8 cellular contexts compared by ENCODE assay signal in genomic region chr7:128454808-128455555, GRCh38. TPM values are rescaled to one million over a fixed set of nuclear protein-coding genes. Genes with fewer than 3 reads are reported as not detected.
DNase-seq lines count a peak whose midpoint lies in the region; ATAC-seq, FAIRE-seq and TF ChIP-seq lines count a peak whose summit lies in the region.

No MANE protein-coding gene starts in this region.

- H3K4ac ChIP-seq in H1 (replicated peaks; ENCODE audit: insufficient read length, low read depth, low read length): no peak overlapping the region

- ATAC-seq in Panc1 (no peak), GM21825 (IDR thresholded peaks at IDR 0.05; ENCODE audit: unreplicated experiment) (no peak), GM21529 (IDR thresholded peaks at IDR 0.05; ENCODE audit: unreplicated experiment) (no peak)

- H2BK12ac ChIP-seq in H1 (ENCODE audit: low read depth, low read length): no peak overlapping the region

- peak overlapping the region; percentile 84; the same call in 1 of the 2 replicates for H3K18ac ChIP-seq in H1 (ENCODE audit: extremely low read depth, low read length)

- H2AFZ ChIP-seq in H1 (ENCODE audit: low read length): peak overlapping the region; percentile 81

- peaks cover 9% of the 10 kb centered on the region for H3K36me3 Mint-ChIP-seq in neural crest cell (ENCODE audit: low read depth)

- H3K9ac ChIP-seq in H1 (replicated peaks in 1 of 4; ENCODE audit: extremely low read depth in 1 of 4, low read depth in 3 of 4, low read length in 3 of 4): peak overlapping the region in 2 of 4 experiments; percentile 97 to 99; a peak in 2 of 7 replicates

- H3K36me3 ChIP-seq in Panc1 (ENCODE audit: control insufficient read depth, insufficient read depth, low read length) (0 out of 2 replicates have a peak, but pooled peaks cover 7% of the 10 kb centered on the region), H1 (ENCODE audit: control insufficient read depth in 2 of 4, insufficient read depth in 4 of 4, low read length in 3 of 4) (peaks cover 3 to 15% (median 7%) of the 10 kb centered on the region in 4 experiments; a peak in 6 of 8 replicates)

- H3K27ac ChIP-seq in Panc1 (ENCODE audit: low read length): peak overlapping the region; percentile 93
- no peak overlapping the region for H3K27ac ChIP-seq in H1 (ENCODE audit: low read depth, low read length)

- no peak overlapping the region for H4K8ac ChIP-seq in H1 (ENCODE audit: extremely low read depth, insufficient read depth, low read length)

- H3K4me1 Mint-ChIP-seq in neural crest cell: peaks cover 54% of the 10 kb centered on the region

- H3K27me3 ChIP-seq in Panc1 (ENCODE audit: control insufficient read depth, insufficient read depth, low read length): no peaks in the 10 kb centered on the region
- H3K27me3 ChIP-seq in H1 (replicated peaks in 1 of 4; ENCODE audit: control insufficient read depth in 3 of 4, extremely low read depth in 1 of 4, insufficient read depth in 3 of 4, low read length in 3 of 4): no peaks in the 10 kb centered on the region; a peak in 2 of 7 replicates

- no peak overlapping the region for H2AK5ac ChIP-seq in H1 (ENCODE audit: low read depth, low read length)

- peaks cover 4 to 6% of the 10 kb centered on the region in 2 experiments for H4K20me1 ChIP-seq in H1 (replicated peaks in 1 of 2; ENCODE audit: control insufficient read depth in 1 of 2, insufficient read depth in 2 of 2, low read length in 2 of 2)

- H3K9me3 Mint-ChIP-seq in neural crest cell: no peaks in the 10 kb centered on the region

- peak overlapping the region; percentile 97 for H3K4me3 ChIP-seq in GM12875 (ENCODE audit: low read depth, low read length)
- peak overlapping the region; percentile 70 to 85 for H3K4me3 ChIP-seq in Panc1 (ENCODE audit: low read depth in 2 of 2, low read length in 2 of 2)
- H3K4me3 ChIP-seq in H1 (ENCODE audit: extremely low read depth in 1 of 4, insufficient read depth in 2 of 4, low read depth in 3 of 4, low read length in 4 of 4): peak overlapping the region; percentile 96 to 100 (median 100)

- peak overlapping the region; percentile 94 for H3K4me3 Mint-ChIP-seq in neural crest cell

- intact Hi-C loops in Panc1 (cut with micrococcal nuclease; ENCODE audit: unreplicated experiment): no loop called here

- H3K4me1 ChIP-seq in Panc1 (ENCODE audit: control insufficient read depth, insufficient read depth, low read length) (peaks cover 61% of the 10 kb centered on the region), H1 (replicated peaks in 1 of 4; ENCODE audit: control insufficient read depth in 3 of 4, insufficient read depth in 4 of 4, low read length in 3 of 4) (peaks cover 9 to 20% (median 14%) of the 10 kb centered on the region in 4 experiments)

- H3K14ac ChIP-seq in H1 (ENCODE audit: insufficient read length): no peak overlapping the region

- CTCF ChIA-PET in Panc1 (lab: Charles Lee): interaction anchor here (1.4 to 2.2 kb wide), 2 partner anchors 27 to 28 kb away, joined by 4 to 8 read pairs; no protein-coding TSS in a partner anchor
- CTCF ChIA-PET in H1 (lab: Charles Lee; ENCODE audit: partially characterized antibody): interaction anchor here (0.9 to 5.4 kb wide), 7 partner anchors 15 to 47 kb away, joined by 3 to 67 read pairs (median 5); no protein-coding TSS in a partner anchor

- in situ Hi-C loops in Panc1 (cut with HindIII; ENCODE audit: low pct_unique_long_range_greater_than_20kb, low sequenced_read_pairs): no loop called here

- H4K5ac ChIP-seq in H1 (ENCODE audit: insufficient read length, low read depth, low read length): peak overlapping the region; percentile 20

- H4K91ac ChIP-seq in H1 (replicated peaks; ENCODE audit: insufficient read length, low read length): peak overlapping the region; percentile 63

- 55% methylated on average over 25 of the region's 26 CpGs; no CpG with 5 or more reads in 1 of the 2 experiments for WGBS in H1 (ENCODE audit: extremely low coverage in 1 of 2, insufficient coverage in 1 of 2, insufficient read length in 1 of 2, insufficient replicate concordance in 2 of 2, low coverage in 1 of 2, low lambda C conversion rate in 2 of 2, missing lambda C conversion rate in 1 of 2), 2 experiments

- no peak for DNase-seq in Panc1 (ENCODE audit: low read depth, low spot score)
- no peak for DNase-seq in H1 (ENCODE audit: low read depth in 1 of 2, low spot score in 2 of 2)
- no peak for DNase-seq in neural crest cell (ENCODE audit: low read depth, low spot score)
- no peak for DNase-seq in midbrain (lab: John Stamatoyannopoulos, UW)
- DNase-seq in stimulated activated CD4-positive, alpha-beta T cell treated with anti-CD3 and anti-CD28 coated beads, Interleukin-12 subunit alpha, Interleukin-12 subunit beta, amount 100 ng/mL, for 4 hours: no peak

- no peak for TF ChIP-seq CTCF in GM12875 (IDR thresholded peaks at IDR 0.05; ENCODE audit: borderline replicate concordance, insufficient read depth, low read depth, low read length)
- TF ChIP-seq CTCF in Panc1 (IDR thresholded peaks at IDR 0.05): no peak
- no peak for TF ChIP-seq CTCF in H1 (IDR thresholded peaks at IDR 0.05; ENCODE audit: control extremely low read depth in 1 of 3, insufficient read depth in 1 of 3, low read depth in 1 of 3, low read length in 3 of 3)
- peak; percentile 26 for TF ChIP-seq CTCF in neural crest cell (conservative IDR thresholded peaks at IDR 0.05)

- H2BK120ac ChIP-seq in H1 (replicated peaks; ENCODE audit: low read depth, low read length): no peak overlapping the region

- H2BK15ac ChIP-seq in H1 (ENCODE audit: low read length): no peak overlapping the region

- no peak overlapping the region for H2BK5ac ChIP-seq in H1 (ENCODE audit: low read depth, low read length)

- POLR2A ChIA-PET in Panc1 (lab: Charles Lee): interaction anchor here (0.6 kb wide), 1 partner anchor 19 kb away, joined by 4 read pairs; no protein-coding TSS in a partner anchor
- POLR2A ChIA-PET in H1 (lab: Charles Lee; ENCODE audit: partially characterized antibody): interaction anchor here (0.6 to 2.3 kb wide), 16 partner anchors 10 to 341 kb away, joined by 3 to 18 read pairs (median 3); partner anchors contain the start of gene RBM28

- H3K79me1 ChIP-seq in H1 (ENCODE audit: low read depth, low read length): peaks cover 9% of the 10 kb centered on the region

- peaks cover 16% of the 10 kb centered on the region for H3K27me3 Mint-ChIP-seq in neural crest cell (ENCODE audit: low read depth)

- H3K56ac ChIP-seq in H1 (replicated peaks; ENCODE audit: insufficient read length, low read depth, low read length): no peak overlapping the region

- no peak for FAIRE-seq in H1 (lab: Jason Lieb, UNC)

- H3K23me2 ChIP-seq in H1 (ENCODE audit: low read depth, low read length): peaks cover 9% of the 10 kb centered on the region; the same call in 1 of the 2 replicates

- peaks cover 0 to 39% of the 10 kb centered on the region in 2 experiments; a peak in 3 of 4 replicates for H3K79me2 ChIP-seq in H1 (ENCODE audit: control insufficient read depth in 1 of 2, insufficient read depth in 2 of 2, low read length in 2 of 2)

- H3K9me3 ChIP-seq in Panc1 (ENCODE audit: control insufficient read depth, insufficient read depth, low read depth, low read length) (no peaks in the 10 kb centered on the region), H1 (ENCODE audit: insufficient read depth in 2 of 2, low read depth in 1 of 2, low read length in 1 of 2) (no peaks in the 10 kb centered on the region)

- H3K4me2 ChIP-seq in H1 (ENCODE audit: insufficient read depth in 1 of 2, low read depth in 2 of 2, low read length in 2 of 2): peak overlapping the region; percentile 73 to 97

- no peak for TF ChIP-seq RAD21 in H1 (IDR thresholded peaks at IDR 0.05 in 1 of 2, conservative IDR thresholded peaks at IDR 0.05 in 1 of 2; ENCODE audit: low read depth in 2 of 2, low read length in 2 of 2)

- no peak overlapping the region for H3K23ac ChIP-seq in H1 (ENCODE audit: insufficient read length)

- TF ChIP-seq EP300 in H1 (IDR thresholded peaks at IDR 0.05; ENCODE audit: borderline replicate concordance in 1 of 2, low read depth in 2 of 2, low read length in 2 of 2): no peak

- TSS peak; percentile 86 for BruUV-seq in Panc1 (replicated peaks; lab: Mats Ljungman, UMichigan)

- H2BK20ac ChIP-seq in H1 (ENCODE audit: low read length): no peak overlapping the region

- TF ChIP-seq POLR2A in H1 (IDR thresholded peaks at IDR 0.05; ENCODE audit: control extremely low read depth in 1 of 2, low read depth in 2 of 2, low read length in 2 of 2): no peak

- H3K27ac Mint-ChIP-seq in neural crest cell (ENCODE audit: unreplicated experiment): peak overlapping the region; percentile 95

RNA-seq across cellular contexts. Expression of gene HILPDA, which starts 0.7 kb away (rescaled TPM):
- total RNA-seq in Panc1 (2021; ENCODE audit: unreplicated experiment) (70.8 TPM), neural crest cell (46.7 and 51.9 TPM in 2 replicates)
- 67.0 TPM for polyA plus RNA-seq in Panc1 (2012; ENCODE audit: insufficient read length)
- 33.9 and 35.6 TPM in 2 replicates for total RNA-seq in H1 (2021; fragmentation: NEBNext Ultra II Directional; extraction: Animal tissue kit (Norgen Biotek cat#: 25700))
- 59.5 and 80.0 TPM in 2 replicates for polyA plus RNA-seq in H1 (2011; rRNA removed)
- 67.1 TPM for polyA plus RNA-seq in H1 (2011; cell fraction: cytosol; rRNA removed)
- 40.9 TPM for polyA plus RNA-seq in H1 (2011; cell fraction: nucleus; rRNA removed)
- 37.8 to 39.9 TPM (median 38.9 TPM) in 4 replicates for polyA plus RNA-seq in H1 (2012, experiment 1 of 2)
- 48.3 TPM for polyA plus RNA-seq in H1 (2012, experiment 2 of 2)
- 28.9 TPM for polyA plus RNA-seq in H1 (2013, experiment 1 of 2)
- polyA plus RNA-seq in H1 (2013, experiment 2 of 2): 29.1 TPM
- polyA minus RNA-seq in H1 (2011; rRNA and poly(A)+ RNA removed): 70.0 and 77.4 TPM in 2 replicates
- polyA minus RNA-seq in H1 (2011; cell fraction: cytosol; rRNA and poly(A)+ RNA removed): 20.9 TPM
- 81.1 TPM for polyA minus RNA-seq in H1 (2011; cell fraction: nucleus; rRNA and poly(A)+ RNA removed)

RNA-seq across cellular contexts. Expression of gene METTL2B, which starts 21.6 kb away (rescaled TPM):
- 43.6 TPM for total RNA-seq in Panc1 (2021; ENCODE audit: unreplicated experiment)
- polyA plus RNA-seq in Panc1 (2012; ENCODE audit: insufficient read length): 17.4 TPM
- 42.6 and 43.5 TPM in 2 replicates for total RNA-seq in H1 (2021; fragmentation: NEBNext Ultra II Directional; extraction: Animal tissue kit (Norgen Biotek cat#: 25700))
- polyA plus RNA-seq in H1 (2011; rRNA removed): 13.1 and 14.6 TPM in 2 replicates
- 21.6 TPM for polyA plus RNA-seq in H1 (2011; cell fraction: cytosol; rRNA removed)
- 15.4 TPM for polyA plus RNA-seq in H1 (2011; cell fraction: nucleus; rRNA removed)
- polyA plus RNA-seq in H1 (2012, experiment 1 of 2): 19.3 to 28.0 TPM (median 23.9 TPM) in 4 replicates
- 17.5 TPM for polyA plus RNA-seq in H1 (2012, experiment 2 of 2)
- polyA plus RNA-seq in H1 (2013, experiment 1 of 2): 27.8 TPM
- polyA plus RNA-seq in H1 (2013, experiment 2 of 2): 32.9 TPM
- polyA minus RNA-seq in H1 (2011; rRNA and poly(A)+ RNA removed): 28.7 and 29.5 TPM in 2 replicates
- 17.7 TPM for polyA minus RNA-seq in H1 (2011; cell fraction: cytosol; rRNA and poly(A)+ RNA removed)
- polyA minus RNA-seq in H1 (2011; cell fraction: nucleus; rRNA and poly(A)+ RNA removed): 43.8 TPM
- 50.5 and 51.5 TPM in 2 replicates for total RNA-seq in neural crest cell

RNA-seq across cellular contexts. Expression of gene IMPDH1, which starts 45.2 kb away (rescaled TPM):
- total RNA-seq in Panc1 (2021; ENCODE audit: unreplicated experiment) (114 TPM), neural crest cell (56.7 and 65.2 TPM in 2 replicates)
- 176 TPM for polyA plus RNA-seq in Panc1 (2012; ENCODE audit: insufficient read length)
- 44.0 and 45.8 TPM in 2 replicates for total RNA-seq in H1 (2021; fragmentation: NEBNext Ultra II Directional; extraction: Animal tissue kit (Norgen Biotek cat#: 25700))
- 45.8 and 65.7 TPM in 2 replicates for polyA plus RNA-seq in H1 (2011; rRNA removed)
- 43.6 TPM for polyA plus RNA-seq in H1 (2011; cell fraction: cytosol; rRNA removed)
- 114 TPM for polyA plus RNA-seq in H1 (2011; cell fraction: nucleus; rRNA removed)
- 25.6 to 53.4 TPM (median 41.9 TPM) in 4 replicates for polyA plus RNA-seq in H1 (2012, experiment 1 of 2)
- polyA plus RNA-seq in H1 (2012, experiment 2 of 2): 34.0 TPM
- 24.3 TPM for polyA plus RNA-seq in H1 (2013, experiment 1 of 2)
- 24.7 TPM for polyA plus RNA-seq in H1 (2013, experiment 2 of 2)
- 45.8 and 49.4 TPM in 2 replicates for polyA minus RNA-seq in H1 (2011; rRNA and poly(A)+ RNA removed)
- 24.7 TPM for polyA minus RNA-seq in H1 (2011; cell fraction: cytosol; rRNA and poly(A)+ RNA removed)
- 44.8 TPM for polyA minus RNA-seq in H1 (2011; cell fraction: nucleus; rRNA and poly(A)+ RNA removed)
